Comparison of ENCODE assay signal across 18 cellular contexts in the genomic region with DNA sequence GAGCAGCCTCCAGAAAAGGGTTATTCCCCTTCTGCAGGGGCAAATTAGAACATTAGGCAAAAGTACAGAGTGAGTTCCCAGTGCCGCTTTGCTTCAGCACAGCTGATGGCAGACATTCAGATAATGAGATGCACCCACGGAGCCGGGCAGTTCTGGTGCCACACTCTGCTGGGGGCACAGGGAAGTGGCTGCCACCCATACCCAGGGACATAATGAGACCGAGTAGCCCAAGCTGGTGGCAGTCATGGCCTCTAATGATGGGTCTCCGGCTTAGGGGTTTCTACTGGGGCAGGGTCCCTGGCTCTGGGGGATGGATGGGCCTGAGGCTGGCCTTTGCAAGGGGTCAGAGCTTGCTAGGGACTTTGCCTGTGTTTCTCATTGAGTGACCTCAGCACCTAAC. TPM values are rescaled to one million over a fixed set of nuclear protein-coding genes. Genes with fewer than 3 reads are reported as not detected.
"Had no signal": no experiment of that assay in that cellular context is flagged by ENCODE, and none has a peak within 500 bp of the region (broad histone marks: within the 10 kb centered on the region; RNA-seq: fewer than 3 reads in every experiment).

No MANE protein-coding gene starts in this region.

- H3K4me2 ChIP-seq: SK-N-SH had no signal

- ATAC-seq: activated CD8-positive, alpha-beta T cell treated with anti-CD3 and anti-CD28 coated beads for 36 hours; activated T-cell treated with anti-CD3 and anti-CD28 coated beads, Interleukin-2, amount 50 U/mL, for 4 hours; effector memory CD8-positive, alpha-beta T cell had no signal

- H3K36me3 ChIP-seq: esophagus squamous epithelium, upper lobe of left lung had no signal

- H3K27ac Mint-ChIP-seq: activated CD8-positive, alpha-beta T cell treated with anti-CD3 and anti-CD28 coated beads for 36 hours; effector memory CD8-positive, alpha-beta T cell; progenitor cell of endocrine pancreas; stimulated activated naive CD8-positive, alpha-beta T cell treated with anti-CD3 and anti-CD28 coated beads, Interleukin-15, Interleukin-2, amounts not matched to agents 100 ng/mL and 50 ng/mL, for 24 hours; T-helper 2 cell treated with Interferon-gamma antibody and Interleukin-4, amounts not matched to agents 5 μg/mL and 100 μg/mL, for 36 hours had no signal

- H3K9me3 ChIP-seq: esophagus squamous epithelium, upper lobe of left lung had no signal

- H3K9me3 Mint-ChIP-seq: activated CD8-positive, alpha-beta T cell treated with anti-CD3 and anti-CD28 coated beads for 36 hours; activated T-cell treated with anti-CD3 and anti-CD28 coated beads, Interleukin-2, amount 50 U/mL, for 4 hours; effector memory CD8-positive, alpha-beta T cell; stimulated activated naive CD8-positive, alpha-beta T cell treated with anti-CD3 and anti-CD28 coated beads, Interleukin-15, Interleukin-2, amounts not matched to agents 100 ng/mL and 50 ng/mL, for 24 hours; T-helper 2 cell treated with Interferon-gamma antibody and Interleukin-4, amounts not matched to agents 5 μg/mL and 100 μg/mL, for 36 hours had no signal

- H3K4me3 ChIP-seq: esophagus squamous epithelium, lung, skin epidermis, upper lobe of left lung had no signal

- DNase-seq: activated CD4-positive, alpha-beta T cell treated with anti-CD3 and anti-CD28 coated beads for 48 hours; activated CD4-positive, CD25-positive, alpha-beta regulatory T cell; activated CD8-positive, alpha-beta T cell treated with anti-CD3 and anti-CD28 coated beads for 36 hours; activated naive CD4-positive, alpha-beta T cell treated with anti-CD3 and anti-CD28 coated beads, Interleukin-2, amount 50 U/mL, for 16 hours; activated T-cell treated with anti-CD3 and anti-CD28 coated beads, Interleukin-2, amount 50 U/mL, for 4 hours; effector memory CD8-positive, alpha-beta T cell; esophagus squamous epithelium; midbrain; occipital lobe; SK-N-SH; stimulated activated CD4-positive, alpha-beta T cell treated with anti-CD3 and anti-CD28 coated beads, Interleukin-15, amount 100 ng/mL, for 24 hours; stimulated activated CD4-positive, alpha-beta T cell treated with anti-CD3 and anti-CD28 coated beads, Interleukin-2, amount 100 ng/mL, for 48 hours had no signal

- H3K4me3 Mint-ChIP-seq: activated CD8-positive, alpha-beta T cell treated with anti-CD3 and anti-CD28 coated beads for 36 hours; activated T-cell treated with anti-CD3 and anti-CD28 coated beads, Interleukin-2, amount 50 U/mL, for 4 hours; effector memory CD8-positive, alpha-beta T cell; stimulated activated naive CD8-positive, alpha-beta T cell treated with anti-CD3 and anti-CD28 coated beads, Interleukin-15, Interleukin-2, amounts not matched to agents 100 ng/mL and 50 ng/mL, for 24 hours; T-helper 2 cell treated with Interferon-gamma antibody and Interleukin-4, amounts not matched to agents 5 μg/mL and 100 μg/mL, for 36 hours had no signal

- H3K27ac ChIP-seq: esophagus squamous epithelium, upper lobe of left lung had no signal

- H3K27me3 ChIP-seq: upper lobe of left lung had no signal

- H3K9ac ChIP-seq: SK-N-SH had no signal

RNA-seq across cellular contexts. Expression of a gene that starts 26.2 kb away (rescaled TPM):
- total RNA-seq: activated CD8-positive, alpha-beta T cell treated with anti-CD3 and anti-CD28 coated beads for 36 hours had no signal
